In the genomic region with DNA sequence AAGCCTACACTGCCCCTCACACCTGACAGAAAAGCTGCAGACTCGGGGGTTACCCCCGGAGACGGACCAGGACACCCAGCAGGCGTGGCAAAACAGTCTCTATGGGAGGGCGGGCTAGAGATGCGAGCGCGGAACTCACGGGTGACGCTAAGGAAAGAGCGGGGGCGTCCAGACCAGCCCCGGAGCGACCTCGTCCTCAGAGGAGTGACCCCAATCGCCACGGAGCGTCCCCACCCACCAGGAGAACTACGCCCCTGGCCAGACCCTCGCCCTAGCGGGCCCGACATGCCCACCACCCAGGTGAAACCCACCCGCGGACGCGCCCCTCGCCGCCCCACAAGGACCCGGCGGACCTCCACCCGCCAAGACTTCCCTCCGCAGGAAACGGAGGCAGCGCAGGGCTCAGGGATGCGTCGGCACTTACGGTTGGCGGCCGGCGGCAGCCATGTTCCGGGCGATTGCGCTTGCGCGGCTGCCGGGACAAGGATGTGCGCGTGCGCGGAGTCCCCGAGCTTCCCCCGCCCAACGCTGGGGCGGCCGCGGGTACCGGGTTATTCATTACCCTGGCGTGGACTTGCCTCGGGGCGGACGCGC, we compare ENCODE assay signal across 8 cellular contexts. TPM values are rescaled to one million over a fixed set of nuclear protein-coding genes. Genes with fewer than 3 reads are reported as not detected.
DNase-seq lines count a peak whose midpoint lies in the region; ATAC-seq, FAIRE-seq and TF ChIP-seq lines count a peak whose summit lies in the region.

A gene (minus strand): TSS at position 462 of the 594 bp plus-strand sequence. CDS start 21,286 bp downstream, outside the sequence.

- H3K27me3 Mint-ChIP-seq in WTC11 (ENCODE audit: low read depth): peaks cover 4% of the 10 kb centered on the region

- ATAC-seq in HG02852 (IDR thresholded peaks at IDR 0.05; ENCODE audit: unreplicated experiment) (peak; percentile 44), WTC11 (peak; percentile 52)

- H3K36me3 ChIP-seq in bronchial epithelial cell (ENCODE audit: control insufficient read depth, insufficient read depth, low read length): no peaks in the 10 kb centered on the region
- no peaks in the 10 kb centered on the region for H3K36me3 ChIP-seq in smooth muscle cell (ENCODE audit: low read depth)

- H3K4me3 Mint-ChIP-seq in WTC11: peak within 1 kb of the TSS; percentile 91

- H3K9me3 ChIP-seq in smooth muscle cell (replicated peaks; ENCODE audit: low read depth): peaks cover 17% of the 10 kb centered on the region

- no peaks in the 10 kb centered on the region for H3K4me1 ChIP-seq in smooth muscle cell (ENCODE audit: low read depth)

- TF ChIP-seq CTCF in GM12864 (IDR thresholded peaks at IDR 0.05; ENCODE audit: low read depth, low read length, missing control alignments) (no peak), WTC11 (IDR thresholded peaks at IDR 0.05) (no peak), bronchial epithelial cell (IDR thresholded peaks at IDR 0.05; ENCODE audit: insufficient read depth, low read length, severe bottlenecking) (no peak), smooth muscle cell (IDR thresholded peaks at IDR 0.05; ENCODE audit: borderline replicate concordance, insufficient read depth, poor library complexity, severe bottlenecking) (no peak)

- H3K79me2 ChIP-seq in smooth muscle cell (ENCODE audit: low read depth): peaks cover 54% of the 10 kb centered on the region

- peak within 1 kb of the TSS; percentile 71 for H3K27ac ChIP-seq in smooth muscle cell (ENCODE audit: low read depth)

- H3K27ac Mint-ChIP-seq in WTC11: peak within 1 kb of the TSS; percentile 47

- H3K36me3 Mint-ChIP-seq in WTC11: peaks cover 23% of the 10 kb centered on the region

- H3K27me3 ChIP-seq in bronchial epithelial cell (ENCODE audit: control insufficient read depth, insufficient read depth, low read length) (no peaks in the 10 kb centered on the region), smooth muscle cell (ENCODE audit: low read depth) (no peaks in the 10 kb centered on the region)

- POLR2A ChIA-PET in WTC11 (lab: Charles Lee): interaction anchor here (0.9 to 1.3 kb wide), 5 partner anchors 58 to 148 kb away, joined by 3 to 8 read pairs (median 3); a partner anchor contains a TSS

- no peaks in the 10 kb centered on the region for H3F3A ChIP-seq in smooth muscle cell (ENCODE audit: low read depth)

- FAIRE-seq in bronchial epithelial cell (lab: Jason Lieb, UNC): no peak

- 1% methylated on average over 48 of the region's 62 CpGs for WGBS in smooth muscle cell (ENCODE audit: low lambda C conversion rate)

- H3K9ac ChIP-seq in smooth muscle cell (ENCODE audit: low read depth): peak within 1 kb of the TSS; percentile 79

- peak within 1 kb of the TSS; percentile 85 for H2AFZ ChIP-seq in smooth muscle cell (ENCODE audit: low read depth)

- H3K4me3 ChIP-seq in GM12864 (ENCODE audit: low read depth, low read length) (peak within 1 kb of the TSS; percentile 60), bronchial epithelial cell (ENCODE audit: low read depth, low read length) (peak within 1 kb of the TSS; percentile 81), smooth muscle cell (peak within 1 kb of the TSS; percentile 75)

- H3K4me2 ChIP-seq in smooth muscle cell: peak within 1 kb of the TSS; percentile 90

- peak; percentile 53 for DNase-seq in GM12864 (ENCODE audit: low read depth)
- peak; percentile 59 for DNase-seq in NCI-H2107 (lab: John Stamatoyannopoulos, UW)
- peak; percentile 91 for DNase-seq in WTC11 (ENCODE audit: low spot score)
- peak; percentile 67 for DNase-seq in bronchial epithelial cell (ENCODE audit: low read depth)
- peak; percentile 82 for DNase-seq in inferior parietal cortex (ENCODE audit: extremely low spot score)
- peak; percentile 76 for DNase-seq in smooth muscle cell (lab: John Stamatoyannopoulos, UW; ENCODE audit: unreplicated experiment)
- DNase-seq in NOMO-1 treated with dmso at 0.1 percent for 144 hours (lab: John Stamatoyannopoulos, UW; ENCODE audit: unreplicated experiment): no peak

- CTCF ChIA-PET in WTC11 (lab: Charles Lee): interaction anchor here (0.6 to 1.7 kb wide), 8 partner anchors 45 to 148 kb away, joined by 3 to 8 read pairs (median 3); a partner anchor contains a TSS

- H4K20me1 ChIP-seq in smooth muscle cell (ENCODE audit: low read depth): no peaks in the 10 kb centered on the region

- peaks cover 16% of the 10 kb centered on the region for H3K4me1 Mint-ChIP-seq in WTC11

- peaks cover 13% of the 10 kb centered on the region for H3K9me3 Mint-ChIP-seq in WTC11

TF ChIP-seq in WTC11, 78 proteins besides CTCF, POLR2A, EP300 and RAD21 (continues in another document):
- TF ChIP-seq, protein P1, sequence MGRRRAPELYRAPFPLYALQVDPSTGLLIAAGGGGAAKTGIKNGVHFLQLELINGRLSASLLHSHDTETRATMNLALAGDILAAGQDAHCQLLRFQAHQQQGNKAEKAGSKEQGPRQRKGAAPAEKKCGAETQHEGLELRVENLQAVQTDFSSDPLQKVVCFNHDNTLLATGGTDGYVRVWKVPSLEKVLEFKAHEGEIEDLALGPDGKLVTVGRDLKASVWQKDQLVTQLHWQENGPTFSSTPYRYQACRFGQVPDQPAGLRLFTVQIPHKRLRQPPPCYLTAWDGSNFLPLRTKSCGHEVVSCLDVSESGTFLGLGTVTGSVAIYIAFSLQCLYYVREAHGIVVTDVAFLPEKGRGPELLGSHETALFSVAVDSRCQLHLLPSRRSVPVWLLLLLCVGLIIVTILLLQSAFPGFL (CRISPR knock-in tag; IDR thresholded peaks at IDR 0.05; ENCODE audit: borderline replicate concordance): no peak
- TF ChIP-seq, protein P2, sequence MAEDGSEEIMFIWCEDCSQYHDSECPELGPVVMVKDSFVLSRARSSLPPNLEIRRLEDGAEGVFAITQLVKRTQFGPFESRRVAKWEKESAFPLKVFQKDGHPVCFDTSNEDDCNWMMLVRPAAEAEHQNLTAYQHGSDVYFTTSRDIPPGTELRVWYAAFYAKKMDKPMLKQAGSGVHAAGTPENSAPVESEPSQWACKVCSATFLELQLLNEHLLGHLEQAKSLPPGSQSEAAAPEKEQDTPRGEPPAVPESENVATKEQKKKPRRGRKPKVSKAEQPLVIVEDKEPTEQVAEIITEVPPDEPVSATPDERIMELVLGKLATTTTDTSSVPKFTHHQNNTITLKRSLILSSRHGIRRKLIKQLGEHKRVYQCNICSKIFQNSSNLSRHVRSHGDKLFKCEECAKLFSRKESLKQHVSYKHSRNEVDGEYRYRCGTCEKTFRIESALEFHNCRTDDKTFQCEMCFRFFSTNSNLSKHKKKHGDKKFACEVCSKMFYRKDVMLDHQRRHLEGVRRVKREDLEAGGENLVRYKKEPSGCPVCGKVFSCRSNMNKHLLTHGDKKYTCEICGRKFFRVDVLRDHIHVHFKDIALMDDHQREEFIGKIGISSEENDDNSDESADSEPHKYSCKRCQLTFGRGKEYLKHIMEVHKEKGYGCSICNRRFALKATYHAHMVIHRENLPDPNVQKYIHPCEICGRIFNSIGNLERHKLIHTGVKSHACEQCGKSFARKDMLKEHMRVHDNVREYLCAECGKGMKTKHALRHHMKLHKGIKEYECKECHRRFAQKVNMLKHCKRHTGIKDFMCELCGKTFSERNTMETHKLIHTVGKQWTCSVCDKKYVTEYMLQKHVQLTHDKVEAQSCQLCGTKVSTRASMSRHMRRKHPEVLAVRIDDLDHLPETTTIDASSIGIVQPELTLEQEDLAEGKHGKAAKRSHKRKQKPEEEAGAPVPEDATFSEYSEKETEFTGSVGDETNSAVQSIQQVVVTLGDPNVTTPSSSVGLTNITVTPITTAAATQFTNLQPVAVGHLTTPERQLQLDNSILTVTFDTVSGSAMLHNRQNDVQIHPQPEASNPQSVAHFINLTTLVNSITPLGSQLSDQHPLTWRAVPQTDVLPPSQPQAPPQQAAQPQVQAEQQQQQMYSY (CRISPR knock-in tag; IDR thresholded peaks at IDR 0.05): 0 out of 2 replicates have a peak, but pooled peaks have one; percentile 8
- TF ChIP-seq, protein P3, sequence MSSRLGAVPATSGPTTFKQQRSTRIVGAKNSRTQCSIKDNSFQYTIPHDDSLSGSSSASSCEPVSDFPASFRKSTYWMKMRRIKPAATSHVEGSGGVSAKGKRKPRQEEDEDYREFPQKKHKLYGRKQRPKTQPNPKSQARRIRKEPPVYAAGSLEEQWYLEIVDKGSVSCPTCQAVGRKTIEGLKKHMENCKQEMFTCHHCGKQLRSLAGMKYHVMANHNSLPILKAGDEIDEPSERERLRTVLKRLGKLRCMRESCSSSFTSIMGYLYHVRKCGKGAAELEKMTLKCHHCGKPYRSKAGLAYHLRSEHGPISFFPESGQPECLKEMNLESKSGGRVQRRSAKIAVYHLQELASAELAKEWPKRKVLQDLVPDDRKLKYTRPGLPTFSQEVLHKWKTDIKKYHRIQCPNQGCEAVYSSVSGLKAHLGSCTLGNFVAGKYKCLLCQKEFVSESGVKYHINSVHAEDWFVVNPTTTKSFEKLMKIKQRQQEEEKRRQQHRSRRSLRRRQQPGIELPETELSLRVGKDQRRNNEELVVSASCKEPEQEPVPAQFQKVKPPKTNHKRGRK (CRISPR knock-in tag; IDR thresholded peaks at IDR 0.05; ENCODE audit: borderline replicate concordance): 0 out of 2 replicates have a peak, but pooled peaks have one; percentile 40
- TF ChIP-seq GTF2I (CRISPR knock-in tag; conservative IDR thresholded peaks at IDR 0.05) (no peak), ESRRA (CRISPR knock-in tag; IDR thresholded peaks at IDR 0.05; ENCODE audit: borderline replicate concordance) (no peak), SOX15 (CRISPR knock-in tag; IDR thresholded peaks at IDR 0.05) (no peak), ELF4 (CRISPR knock-in tag; IDR thresholded peaks at IDR 0.05; ENCODE audit: low read depth) (no peak)
- TF ChIP-seq, protein P4, sequence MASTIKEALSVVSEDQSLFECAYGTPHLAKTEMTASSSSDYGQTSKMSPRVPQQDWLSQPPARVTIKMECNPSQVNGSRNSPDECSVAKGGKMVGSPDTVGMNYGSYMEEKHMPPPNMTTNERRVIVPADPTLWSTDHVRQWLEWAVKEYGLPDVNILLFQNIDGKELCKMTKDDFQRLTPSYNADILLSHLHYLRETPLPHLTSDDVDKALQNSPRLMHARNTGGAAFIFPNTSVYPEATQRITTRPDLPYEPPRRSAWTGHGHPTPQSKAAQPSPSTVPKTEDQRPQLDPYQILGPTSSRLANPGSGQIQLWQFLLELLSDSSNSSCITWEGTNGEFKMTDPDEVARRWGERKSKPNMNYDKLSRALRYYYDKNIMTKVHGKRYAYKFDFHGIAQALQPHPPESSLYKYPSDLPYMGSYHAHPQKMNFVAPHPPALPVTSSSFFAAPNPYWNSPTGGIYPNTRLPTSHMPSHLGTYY (CRISPR knock-in tag; IDR thresholded peaks at IDR 0.05): no peak
- TF ChIP-seq, protein P5, sequence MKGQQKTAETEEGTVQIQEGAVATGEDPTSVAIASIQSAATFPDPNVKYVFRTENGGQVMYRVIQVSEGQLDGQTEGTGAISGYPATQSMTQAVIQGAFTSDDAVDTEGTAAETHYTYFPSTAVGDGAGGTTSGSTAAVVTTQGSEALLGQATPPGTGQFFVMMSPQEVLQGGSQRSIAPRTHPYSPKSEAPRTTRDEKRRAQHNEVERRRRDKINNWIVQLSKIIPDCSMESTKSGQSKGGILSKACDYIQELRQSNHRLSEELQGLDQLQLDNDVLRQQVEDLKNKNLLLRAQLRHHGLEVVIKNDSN (CRISPR knock-in tag; IDR thresholded peaks at IDR 0.05): no peak; the same call in 1 of the 2 replicates

RNA-seq across cellular contexts. Expression of the gene that starts here (rescaled TPM):
- total RNA-seq in WTC11 (2021) (16.3 to 18.3 TPM (median 16.5 TPM) in 3 replicates), bronchial epithelial cell (14.1 and 14.5 TPM in 2 replicates), smooth muscle cell (14.3 and 22.3 TPM in 2 replicates)
- polyA plus RNA-seq in smooth muscle cell: 2.3 and 4.4 TPM in 2 replicates
